ENCODE assay signal across 9 cellular contexts in the genomic region with DNA sequence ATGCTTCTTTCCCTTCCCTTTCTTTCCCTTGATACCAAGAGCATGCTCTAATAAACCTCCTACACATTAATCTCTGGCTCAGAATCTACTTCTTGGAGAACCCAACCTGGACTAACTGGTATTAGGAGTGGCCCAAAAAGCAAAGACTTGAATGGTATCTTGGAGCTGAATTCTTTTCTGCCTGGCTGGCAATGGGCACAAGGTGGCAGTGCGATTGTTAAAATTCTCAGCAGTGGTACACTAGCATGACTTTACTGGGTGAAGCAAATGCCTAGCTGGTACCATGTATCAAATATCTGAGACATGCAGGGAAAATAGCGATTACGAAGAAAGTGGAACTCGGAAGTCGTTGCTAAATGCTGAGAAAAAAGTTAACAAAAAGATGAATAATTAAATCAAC. TPM values are rescaled to one million over a fixed set of nuclear protein-coding genes. Genes with fewer than 3 reads are reported as not detected.
DNase-seq lines count a peak whose midpoint lies in the region; ATAC-seq and TF ChIP-seq lines count a peak whose summit lies in the region.
"Had no signal": no experiment of that assay in that cellular context is flagged by ENCODE, and none has a peak within 500 bp of the region (broad histone marks: within the 10 kb centered on the region; RNA-seq: fewer than 3 reads in every experiment).

No MANE protein-coding gene starts in this region.

- no peaks in the 10 kb centered on the region for H3K79me2 ChIP-seq in Karpas-422 (ENCODE audit: low read length)

- intact Hi-C loops in Calu3 (cut with micrococcal nuclease; ENCODE audit: unreplicated experiment): loop anchor here (10.0 kb wide), 2 partner anchors 280 to 850 kb away; no protein-coding TSS in a partner anchor

- no peak overlapping the region for H2AFZ ChIP-seq in Karpas-422 (ENCODE audit: low read length)

- H3K4me1 ChIP-seq in Karpas-422 (ENCODE audit: low read length): no peaks in the 10 kb centered on the region

- H3K4me2 ChIP-seq in Karpas-422 (ENCODE audit: low read depth, low read length, poor library complexity, severe bottlenecking): no peak overlapping the region

- peak; percentile 27 for TF ChIP-seq CTCF in Calu3 (IDR thresholded peaks at IDR 0.05; ENCODE audit: unreplicated experiment)

- no TSS peak for BruUV-seq in Calu3 (replicated peaks; lab: Mats Ljungman, UMichigan)

- H3K36me3 Mint-ChIP-seq in Calu3 (ENCODE audit: insufficient read depth, unreplicated experiment): no peaks in the 10 kb centered on the region
- H3K36me3 Mint-ChIP-seq: activated naive CD8-positive, alpha-beta T cell treated with anti-CD3 and anti-CD28 coated beads, Interleukin-2, amount 10 ng/mL, durations not matched to agents 7 days and 5 days had no signal

- H3K9me3 Mint-ChIP-seq in Calu3 (ENCODE audit: low read depth, unreplicated experiment): peaks cover 4% of the 10 kb centered on the region

- H3K27ac ChIP-seq in Karpas-422 (ENCODE audit: low read length): no peak overlapping the region

- H3K9ac ChIP-seq in Karpas-422 (ENCODE audit: low read length): no peak overlapping the region

- no peak for ATAC-seq in GM19351 (IDR thresholded peaks at IDR 0.05; ENCODE audit: unreplicated experiment)

- H3K27ac Mint-ChIP-seq in Calu3 (ENCODE audit: unreplicated experiment): no peak overlapping the region
- H3K27ac Mint-ChIP-seq: activated naive CD8-positive, alpha-beta T cell treated with anti-CD3 and anti-CD28 coated beads, Interleukin-2, amount 10 ng/mL, durations not matched to agents 7 days and 5 days had no signal

- H4K20me1 ChIP-seq in Karpas-422 (ENCODE audit: insufficient read depth, low read depth, low read length): no peaks in the 10 kb centered on the region

- no peaks in the 10 kb centered on the region for H3K27me3 Mint-ChIP-seq in Calu3 (ENCODE audit: unreplicated experiment)
- H3K27me3 Mint-ChIP-seq: activated naive CD8-positive, alpha-beta T cell treated with anti-CD3 and anti-CD28 coated beads, Interleukin-2, amount 10 ng/mL, durations not matched to agents 7 days and 5 days had no signal

- no peak overlapping the region for H3K4me3 Mint-ChIP-seq in Calu3 (ENCODE audit: low read depth, unreplicated experiment)
- H3K4me3 Mint-ChIP-seq: activated naive CD8-positive, alpha-beta T cell treated with anti-CD3 and anti-CD28 coated beads, Interleukin-2, amount 10 ng/mL, durations not matched to agents 7 days and 5 days had no signal

- no peaks in the 10 kb centered on the region; the same call in 1 of the 2 replicates for H3K9me3 ChIP-seq in Karpas-422 (ENCODE audit: low read length)

- H3K4me1 Mint-ChIP-seq in Calu3 (ENCODE audit: low read depth, unreplicated experiment): no peaks in the 10 kb centered on the region
- H3K4me1 Mint-ChIP-seq: activated naive CD8-positive, alpha-beta T cell treated with anti-CD3 and anti-CD28 coated beads, Interleukin-2, amount 10 ng/mL, durations not matched to agents 7 days and 5 days had no signal

- no peaks in the 10 kb centered on the region for H3K36me3 ChIP-seq in Karpas-422 (ENCODE audit: insufficient read depth, low read length)

- peak; percentile 43 for DNase-seq in Calu3
- peak; percentile 58 for DNase-seq in Karpas-422
- DNase-seq in anterior cingulate cortex (lab: John Stamatoyannopoulos, UW): peak in 30 of 58 donors; percentile 0 to 38 (median 6)
- peak; percentile 41 for DNase-seq in left kidney (ENCODE audit: low read depth, low spot score)
- no peak for DNase-seq in ureter (ENCODE audit: low spot score)
- no peak for DNase-seq in erythroblast (lab: John Stamatoyannopoulos, UW)
- no peak for DNase-seq in OCI-M2 (lab: John Stamatoyannopoulos, UW; ENCODE audit: unreplicated experiment)
- DNase-seq: activated naive CD8-positive, alpha-beta T cell treated with anti-CD3 and anti-CD28 coated beads, Interleukin-2, amount 10 ng/mL, durations not matched to agents 7 days and 5 days had no signal

- no peaks in the 10 kb centered on the region for H3K9me2 ChIP-seq in Karpas-422 (replicated peaks; ENCODE audit: insufficient read depth, low read length)

- CTCF ChIA-PET in Calu3 (lab: Charles Lee): interaction anchor here (0.6 to 2.2 kb wide), 6 partner anchors 12 to 854 kb away, joined by 3 to 8 read pairs (median 3); no protein-coding TSS in a partner anchor

- no peaks in the 10 kb centered on the region for H3K27me3 ChIP-seq in Karpas-422 (ENCODE audit: low read length)

- H3K4me3 ChIP-seq in Karpas-422 (ENCODE audit: low read length): no peak overlapping the region

- TF ChIP-seq POLR2A in erythroblast (IDR thresholded peaks at IDR 0.05; ENCODE audit: low read length): no peak

RNA-seq across cellular contexts. Expression of a gene that starts 28.4 kb away (rescaled TPM):
- total RNA-seq in Calu3 (2022) (0.98 and 1.1 TPM in 2 replicates), ureter (0.36 TPM)
- not detected in 2 replicates for total RNA-seq in Karpas-422 (2014; rRNA removed; shearing (Covaris generic); ENCODE audit: low replicate concordance)
- total RNA-seq: activated naive CD8-positive, alpha-beta T cell treated with anti-CD3 and anti-CD28 coated beads, Interleukin-2, amount 10 ng/mL, durations not matched to agents 7 days and 5 days had no signal

Comparison
In these comparisons a context has a peak if more than half of its experiments do, and no peak if none do; other contexts are left out.
1. DNase-seq: peak in Calu3 (single experiment), Karpas-422 (single experiment), anterior cingulate cortex (30 of 58) and left kidney (single experiment); none in ureter (single experiment), erythroblast (0 of 2) and OCI-M2 (single experiment).